Comparison of ENCODE assay signal across 8 cellular contexts in genomic region chr7:30134523-30135270, GRCh38. TPM values are rescaled to one million over a fixed set of nuclear protein-coding genes. Genes with fewer than 3 reads are reported as not detected.
DNase-seq lines count a peak whose midpoint lies in the region; ATAC-seq lines count a peak whose summit lies in the region.

Gene MTURN (plus strand): TSS chr7:30134986. CDS start chr7:30135137, 151 bp downstream.

- peaks cover 0 to under 1% (median 0%) of the 10 kb centered on the region in 3 donors for H3K36me3 Mint-ChIP-seq in naive thymus-derived CD8-positive, alpha-beta T cell
- peaks cover 6% of the 10 kb centered on the region for H3K36me3 Mint-ChIP-seq in stimulated activated effector memory CD8-positive, alpha-beta T cell treated with anti-CD3 and anti-CD28 coated beads, Interleukin-12 subunit alpha, Interleukin-12 subunit beta, amount 100 ng/mL, for 72 hours

- H3K27ac Mint-ChIP-seq in naive thymus-derived CD8-positive, alpha-beta T cell, result peak within 1 kb of the TSS; percentile 44 to 95 (median 92)
- peak within 1 kb of the TSS; percentile 75 for H3K27ac Mint-ChIP-seq in stimulated activated effector memory CD8-positive, alpha-beta T cell treated with anti-CD3 and anti-CD28 coated beads, Interleukin-12 subunit alpha, Interleukin-12 subunit beta, amount 100 ng/mL, for 72 hours

- H3K9me3 Mint-ChIP-seq in naive thymus-derived CD8-positive, alpha-beta T cell, result no peaks in the 10 kb centered on the region
- no peaks in the 10 kb centered on the region for H3K9me3 Mint-ChIP-seq in stimulated activated effector memory CD8-positive, alpha-beta T cell treated with anti-CD3 and anti-CD28 coated beads, Interleukin-12 subunit alpha, Interleukin-12 subunit beta, amount 100 ng/mL, for 72 hours

- ATAC-seq in GM21825 (IDR thresholded peaks at IDR 0.05; ENCODE audit: unreplicated experiment), result peak; percentile 81
- ATAC-seq in naive thymus-derived CD8-positive, alpha-beta T cell, result peak; percentile 81 to 84
- ATAC-seq in stimulated activated effector memory CD8-positive, alpha-beta T cell treated with anti-CD3 and anti-CD28 coated beads, Interleukin-12 subunit alpha, Interleukin-12 subunit beta, amount 100 ng/mL, for 72 hours, result peak; percentile 89

- POLR2A ChIA-PET in naive thymus-derived CD8-positive, alpha-beta T cell (lab: Charles Lee), result interaction anchor here (0.7 to 2.1 kb wide), 7 partner anchors 11 to 227 kb away, joined by 3 to 12 read pairs (median 3); no protein-coding TSS in a partner anchor

- DNase-seq in DMS53 treated with DMSO at 0.1 percent for 48 hours (lab: John Stamatoyannopoulos, UW; ENCODE audit: unreplicated experiment), result peak; percentile 90
- DNase-seq in RPMI8226, result peak; percentile 90
- DNase-seq in activated T-helper 9 cell treated with anti-CD3 and anti-CD28 coated beads, Interleukin-2, amount 50 U/mL, for 16 hours (ENCODE audit: low read depth), result peak; percentile 81
- peak; percentile 80 for DNase-seq in fibroblast of peridontal ligament (ENCODE audit: extremely low read depth)
- DNase-seq in naive thymus-derived CD8-positive, alpha-beta T cell, result peak; percentile 73 to 91 (median 87)
- DNase-seq in stimulated activated effector memory CD8-positive, alpha-beta T cell treated with anti-CD3 and anti-CD28 coated beads, Interleukin-12 subunit alpha, Interleukin-12 subunit beta, amount 100 ng/mL, for 72 hours (ENCODE audit: low spot score in 2 of 2), result peak; percentile 82 to 92

- H3K27me3 Mint-ChIP-seq in naive thymus-derived CD8-positive, alpha-beta T cell, result peaks cover 0 to 5% (median 3%) of the 10 kb centered on the region in 5 donors

- H3K4me1 Mint-ChIP-seq in naive thymus-derived CD8-positive, alpha-beta T cell, result peaks cover 8 to 11% (median 9%) of the 10 kb centered on the region in 4 donors
- H3K4me1 Mint-ChIP-seq in stimulated activated effector memory CD8-positive, alpha-beta T cell treated with anti-CD3 and anti-CD28 coated beads, Interleukin-12 subunit alpha, Interleukin-12 subunit beta, amount 100 ng/mL, for 72 hours, result peaks cover 6% of the 10 kb centered on the region

- peak within 1 kb of the TSS; percentile 84 to 95 (median 90) for H3K4me3 Mint-ChIP-seq in naive thymus-derived CD8-positive, alpha-beta T cell
- peak within 1 kb of the TSS; percentile 80 for H3K4me3 Mint-ChIP-seq in stimulated activated effector memory CD8-positive, alpha-beta T cell treated with anti-CD3 and anti-CD28 coated beads, Interleukin-12 subunit alpha, Interleukin-12 subunit beta, amount 100 ng/mL, for 72 hours

- no peaks in the 10 kb centered on the region for H3K9me3 ChIP-seq in KOPT-K1 (ENCODE audit: insufficient read depth, low read length, poor library complexity, severe bottlenecking)

- peak within 1 kb of the TSS; percentile 13 for H3K27ac ChIP-seq in KOPT-K1 (ENCODE audit: low read depth, low read length, poor library complexity, severe bottlenecking)

- no peaks in the 10 kb centered on the region for H3K36me3 ChIP-seq in KOPT-K1 (ENCODE audit: insufficient read depth, low read length)

RNA-seq across cellular contexts. Expression of gene MTURN, which starts in this region (rescaled TPM):
- 10 to 100 TPM; 16.5 to 18.0 TPM for total RNA-seq in naive thymus-derived CD8-positive, alpha-beta T cell
- 1 to 10 TPM; 1.4 to 5.2 (median 3.3) TPM for polyA plus RNA-seq in naive thymus-derived CD8-positive, alpha-beta T cell

Comparison
In these comparisons a context has a peak if more than half of its experiments do, and no peak if none do; other contexts are left out.
1. Peak in every context shown above with its lines: DNase-seq, ATAC-seq and H3K27ac ChIP-seq.